Comparison of ENCODE assay signal across 17 cellular contexts in the genomic region with DNA sequence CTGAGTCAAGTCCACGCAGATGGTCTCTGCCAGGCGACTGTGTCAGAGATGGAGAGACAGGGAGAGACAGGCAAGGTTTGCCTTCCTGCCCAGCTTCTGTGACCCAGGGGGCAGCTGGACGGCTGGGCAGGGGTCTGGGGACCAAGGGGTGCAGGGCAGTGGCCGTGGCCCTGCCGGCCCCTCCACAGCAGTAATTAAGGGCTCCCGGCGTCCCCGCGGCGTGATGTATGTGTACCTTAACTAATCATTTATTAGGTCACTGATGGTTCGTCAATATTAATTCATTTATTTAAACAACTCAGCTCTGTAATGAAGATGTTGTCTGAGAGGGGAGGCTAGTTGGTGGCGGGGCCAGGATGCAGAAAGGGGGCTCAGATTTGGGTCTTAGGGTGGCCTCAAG. TPM values are rescaled to one million over a fixed set of nuclear protein-coding genes. Genes with fewer than 3 reads are reported as not detected.
A peak's percentile ranks its signal among the peaks of the same experiment; 100 is the strongest.
DNase-seq lines count a peak whose midpoint lies in the region; ATAC-seq and TF ChIP-seq lines count a peak whose summit lies in the region.
"Had no signal": no experiment of that assay in that cellular context is flagged by ENCODE, and none has a peak within 500 bp of the region (broad histone marks: within the 10 kb centered on the region; RNA-seq: fewer than 3 reads in every experiment).

No MANE protein-coding gene starts in this region.

- no peaks in the 10 kb centered on the region for H4K20me1 ChIP-seq in osteoblast (ENCODE audit: insufficient read depth, low read length)

- H3K4me3 ChIP-seq in osteoblast (ENCODE audit: insufficient read depth, low read length), result no peak overlapping the region
- no peak overlapping the region for H3K4me3 ChIP-seq in lower leg skin (ENCODE audit: low read depth, poor library complexity, severe bottlenecking)
- H3K4me3 ChIP-seq: A549, HAP-1 had no signal

- H3K9me3 ChIP-seq in osteoblast (ENCODE audit: low read depth, low read length), result no peaks in the 10 kb centered on the region
- H3K9me3 ChIP-seq: A549, Caco-2, HAP-1 had no signal

- ATAC-seq in GM21360 (IDR thresholded peaks at IDR 0.05; ENCODE audit: unreplicated experiment), result no peak
- ATAC-seq: A549 had no signal

- H3K4me2 ChIP-seq in osteoblast (ENCODE audit: insufficient read depth, low read length), result no peak overlapping the region
- H3K4me2 ChIP-seq: A549 had no signal

- H3K79me2 ChIP-seq in osteoblast (ENCODE audit: insufficient read depth, low read length), result no peaks in the 10 kb centered on the region

- DNase-seq in 8988T (peak; percentile 3), D341Med (ENCODE audit: low spot score) (peak; percentile 29), islet precursor cell (peak; percentile 6), osteoblast (ENCODE audit: insufficient read length, low spot score, missing footprints) (peak; percentile 73), lower leg skin (ENCODE audit: low spot score in 2 of 2) (no peak), HK-2 (ENCODE audit: unreplicated experiment) (no peak)
- DNase-seq: AML-193; Caco-2; CD4-positive, alpha-beta T cell; DMS153; DMS79; GDM1 had no signal

- intact Hi-C loops in lower leg skin (cut with DNase I; ENCODE audit: low total_unique reads), result no loop called here

- H3K27me3 ChIP-seq in osteoblast (ENCODE audit: insufficient read depth, low read length), result peaks cover 19% of the 10 kb centered on the region

- no peaks in the 10 kb centered on the region for H3K36me3 ChIP-seq in osteoblast (ENCODE audit: insufficient read depth, low read length)
- H3K36me3 ChIP-seq: HAP-1 had no signal

- 78 to 80% methylated on average over 12 of the region's 12 CpGs for whole genome bisulfite sequencing in lower leg skin, 2 donors

- TF ChIP-seq CTCF in osteoblast (IDR thresholded peaks at IDR 0.05; ENCODE audit: extremely low read depth, low read depth, low read length) (no peak), lower leg skin (IDR thresholded peaks at IDR 0.05) (no peak)

- H3K4me1 ChIP-seq in osteoblast (ENCODE audit: insufficient read depth, low read length), result no peaks in the 10 kb centered on the region
- H3K4me1 ChIP-seq: A549, Caco-2 had no signal

- H2AFZ ChIP-seq in osteoblast (ENCODE audit: low read length), result no peak overlapping the region

- TF ChIP-seq POLR2A in lower leg skin (IDR thresholded peaks at IDR 0.05), result no peak

- no peak overlapping the region for H3K27ac ChIP-seq in osteoblast (ENCODE audit: low read depth, low read length)
- H3K27ac ChIP-seq: A549, C4-2B, HL-60 had no signal

RNA-seq across cellular contexts. Expression of a gene that starts 28.6 kb away (rescaled TPM):
- total RNA-seq in osteoblast, result 46.6 and 55.0 TPM in 2 replicates
- total RNA-seq in lower leg skin, result 100 to 1,000 TPM in 1 of 4 donors, 10 to 100 TPM in 3; 61.0 to 105 (median 69.0) TPM

Comparison
In these comparisons a context has a peak if more than half of its experiments do, and no peak if none do; other contexts are left out.
1. DNase-seq: peak in 8988T (single experiment), D341Med (single experiment), islet precursor cell (single experiment) and osteoblast (single experiment); none in lower leg skin (0 of 2) and HK-2 (single experiment).